Comparison of ENCODE assay signal across 20 cellular contexts in the genomic region with DNA sequence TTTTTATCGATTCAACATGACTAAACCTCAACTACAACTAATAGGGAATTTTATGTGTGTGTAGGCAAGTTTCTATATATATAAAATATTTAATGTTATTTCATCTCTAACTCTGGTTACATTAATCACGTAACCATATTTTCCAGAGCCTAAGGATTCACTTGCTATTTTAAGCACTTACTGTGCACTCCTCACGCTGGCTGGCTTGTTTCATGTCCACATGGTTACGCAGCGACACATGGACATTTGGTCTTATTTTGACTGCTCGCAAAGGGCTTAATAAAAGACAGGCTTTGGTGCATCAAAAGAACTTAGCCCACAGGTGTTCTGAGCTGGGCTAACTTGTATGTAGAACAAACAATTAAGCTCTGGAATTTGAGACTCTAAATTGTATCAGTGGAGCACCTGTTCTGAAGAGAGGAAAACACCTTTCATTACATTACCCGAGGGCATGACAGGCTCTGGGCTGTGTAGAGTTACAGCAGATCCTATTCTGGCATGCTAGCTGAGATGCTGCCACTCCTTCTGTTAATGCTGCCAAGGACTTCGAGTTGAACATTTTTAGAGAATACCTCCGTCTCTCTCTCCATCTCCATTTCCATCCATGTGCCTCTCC.
"Had no signal": no experiment of that assay in that cellular context is flagged by ENCODE, and none has a peak within 500 bp of the region (broad histone marks: within the 10 kb centered on the region; RNA-seq: fewer than 3 reads in every experiment).

No MANE protein-coding gene starts in this region.

- H3K27ac Mint-ChIP-seq: activated B cell treated with CpG ODN at 0.5 μM for 24 hours; activated CD4-positive, alpha-beta memory T cell treated with anti-CD3 and anti-CD28 coated beads for 36 hours; activated naive CD8-positive, alpha-beta T cell treated with anti-CD3 and anti-CD28 coated beads for 36 hours; nephron; stimulated activated naive CD8-positive, alpha-beta T cell treated with anti-CD3 and anti-CD28 coated beads, Interleukin-15, amount 100 ng/mL, for 72 hours; T-helper 2 cell treated with Interferon-gamma antibody and Interleukin-4, amounts not matched to agents 5 μg/mL and 100 μg/mL, for 36 hours had no signal

- H3K27me3 ChIP-seq: esophagus muscularis mucosa, neutrophil, pancreas, tibial nerve had no signal

- H3K4me3 Mint-ChIP-seq: activated B cell treated with CpG ODN at 0.5 μM for 24 hours; activated CD4-positive, alpha-beta memory T cell treated with anti-CD3 and anti-CD28 coated beads for 36 hours; activated naive CD8-positive, alpha-beta T cell treated with anti-CD3 and anti-CD28 coated beads for 36 hours; central memory CD8-positive, alpha-beta T cell; nephron; stimulated activated naive CD8-positive, alpha-beta T cell treated with anti-CD3 and anti-CD28 coated beads, Interleukin-15, amount 100 ng/mL, for 72 hours; T-helper 2 cell treated with Interferon-gamma antibody and Interleukin-4, amounts not matched to agents 5 μg/mL and 100 μg/mL, for 36 hours had no signal

- H3K4me3 ChIP-seq: esophagus muscularis mucosa, pancreas, tibial nerve had no signal

- H3K36me3 ChIP-seq: esophagus muscularis mucosa, neutrophil, pancreas had no signal

- DNase-seq: activated B cell treated with CpG ODN at 0.5 μM for 24 hours; activated CD4-positive, alpha-beta memory T cell treated with anti-CD3 and anti-CD28 coated beads for 36 hours; activated CD4-positive, alpha-beta T cell treated with anti-CD3 and anti-CD28 coated beads for 48 hours; activated naive CD4-positive, alpha-beta T cell treated with Interleukin-2 at 50 U/mL for 16 hours; activated naive CD8-positive, alpha-beta T cell treated with anti-CD3 and anti-CD28 coated beads for 36 hours; activated T-cell treated with anti-CD3 and anti-CD28 coated beads, Interleukin-2, amount 50 U/mL, for 48 hours; hippocampal formation; left ventricle myocardium superior; midbrain; pancreas; right cardiac atrium; stimulated activated CD4-positive, alpha-beta T cell treated with anti-CD3 and anti-CD28 coated beads, Interleukin-12 subunit alpha, Interleukin-12 subunit beta, amount 100 ng/mL, for 4 hours; stimulated activated CD4-positive, alpha-beta T cell treated with anti-CD3 and anti-CD28 coated beads, Interleukin-4, amount 100 ng/mL, for 4 hours; stimulated activated naive CD8-positive, alpha-beta T cell treated with anti-CD3 and anti-CD28 coated beads, Interleukin-15, amount 100 ng/mL, for 72 hours had no signal

- H3K4me1 ChIP-seq: esophagus muscularis mucosa, pancreas, tibial nerve had no signal

- H3K9me3 ChIP-seq: esophagus muscularis mucosa, neutrophil, pancreas had no signal

- H3K4me1 Mint-ChIP-seq: activated B cell treated with CpG ODN at 0.5 μM for 24 hours; activated naive CD8-positive, alpha-beta T cell treated with anti-CD3 and anti-CD28 coated beads for 36 hours; central memory CD8-positive, alpha-beta T cell; stimulated activated naive CD8-positive, alpha-beta T cell treated with anti-CD3 and anti-CD28 coated beads, Interleukin-15, amount 100 ng/mL, for 72 hours had no signal

- H3K36me3 Mint-ChIP-seq: activated CD4-positive, alpha-beta memory T cell treated with anti-CD3 and anti-CD28 coated beads for 36 hours had no signal

- ATAC-seq: left ventricle myocardium superior; pancreas; right cardiac atrium; stimulated activated naive CD8-positive, alpha-beta T cell treated with anti-CD3 and anti-CD28 coated beads, Interleukin-15, amount 100 ng/mL, for 72 hours had no signal

- H3K27ac ChIP-seq: esophagus muscularis mucosa, neutrophil, pancreas, tibial nerve had no signal

- H3K27me3 Mint-ChIP-seq: activated B cell treated with CpG ODN at 0.5 μM for 24 hours had no signal
